ENCODE assay signal across 19 cellular contexts in the genomic region with DNA sequence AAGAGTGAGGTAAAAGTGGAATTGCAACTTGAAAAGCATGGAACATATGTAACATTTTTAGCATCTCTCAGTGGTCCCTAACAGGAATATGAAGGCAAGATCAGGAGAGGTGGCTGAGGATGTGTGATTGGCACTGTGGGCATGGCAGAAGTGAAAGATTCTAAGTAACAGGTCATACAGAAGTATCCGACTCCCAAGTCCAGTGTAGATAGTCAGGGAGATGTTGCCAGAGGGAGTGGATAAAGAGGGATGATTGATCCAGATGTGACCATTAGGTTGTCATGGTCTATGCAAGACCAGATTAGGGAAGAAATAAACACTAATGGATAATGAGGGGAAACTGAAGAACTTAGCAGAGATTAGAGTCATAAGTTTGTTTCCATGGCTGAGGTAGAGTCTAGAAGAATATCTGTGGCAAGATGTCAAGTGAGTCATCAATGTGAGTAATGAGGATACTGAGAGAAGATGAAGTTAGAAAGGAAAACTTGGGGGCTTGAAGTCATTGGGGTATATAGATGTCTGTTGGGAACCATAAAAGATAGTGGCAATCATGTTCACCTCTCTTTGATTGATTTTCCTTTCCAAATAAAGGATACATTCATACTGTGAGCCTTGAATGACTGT. TPM values are rescaled to one million over a fixed set of nuclear protein-coding genes. Genes with fewer than 3 reads are reported as not detected.
DNase-seq lines count a peak whose midpoint lies in the region; ATAC-seq and TF ChIP-seq lines count a peak whose summit lies in the region.
"Had no signal": no experiment of that assay in that cellular context is flagged by ENCODE, and none has a peak within 500 bp of the region (broad histone marks: within the 10 kb centered on the region; RNA-seq: fewer than 3 reads in every experiment).

No MANE protein-coding gene starts in this region.

- 0 out of 2 replicates have a peak overlapping the region, but pooled peaks have one; percentile 43 for H2BK20ac ChIP-seq in IMR-90 (ENCODE audit: low read depth, low read length)

- H3K23ac ChIP-seq in IMR-90 (ENCODE audit: low read depth, low read length) (no peak overlapping the region), mesenchymal stem cell (ENCODE audit: low read length in 2 of 2) (no peak overlapping the region)

- CTCF ChIA-PET in IMR-90 (lab: Yijun Ruan, JAX), result interaction anchor here (1.5 to 2.5 kb wide), 2 partner anchors 43 to 78 kb away, joined by 3 to 17 read pairs; no protein-coding TSS in a partner anchor

- WGBS in IMR-90 (ENCODE audit: extremely low coverage in 2 of 2, insufficient read length in 1 of 2), 2 experiments, result 80% methylated on average over 1 of the region's 1 CpG; no CpG with 5 or more reads in 1 of the 2 experiments
- 83% methylated on average over 1 of the region's 1 CpG for WGBS in mesenchymal stem cell

- H3K36me3 ChIP-seq in IMR-90 (ENCODE audit: control insufficient read depth, insufficient read depth, low read length) (peaks cover 2% of the 10 kb centered on the region; the same call in 1 of the 2 replicates), mesenchymal stem cell (ENCODE audit: control insufficient read depth in 1 of 2, insufficient read depth in 2 of 2, low read depth in 1 of 2, low read length in 2 of 2) (peaks cover 0 to 61% of the 10 kb centered on the region in 2 experiments)
- H3K36me3 ChIP-seq: colonic mucosa, SJSA1 had no signal

- H3K79me1 ChIP-seq in IMR-90 (ENCODE audit: low read depth in 1 of 2, low read length in 2 of 2), result no peaks in the 10 kb centered on the region
- H3K79me1 ChIP-seq in mesenchymal stem cell (replicated peaks; ENCODE audit: low read length, poor library complexity, severe bottlenecking), result no peaks in the 10 kb centered on the region

- no peak for TF ChIP-seq POLR2A in IMR-90 (IDR thresholded peaks at IDR 0.05; ENCODE audit: low read depth, low read length)

- TF ChIP-seq CTCF in IMR-90 (conservative IDR thresholded peaks at IDR 0.05; ENCODE audit: low read depth, low read length) (no peak), cardiac fibroblast (IDR thresholded peaks at IDR 0.05; ENCODE audit: low read depth, low read length) (no peak)

- dilution Hi-C loops in IMR-90 (cut with HindIII; ENCODE audit: low sequenced_read_pairs, unreplicated experiment), result no loop called here

- no peak overlapping the region for H3K56ac ChIP-seq in IMR-90 (ENCODE audit: extremely low read depth, insufficient read depth, low read length)

- H2BK15ac ChIP-seq in IMR-90 (ENCODE audit: low read depth, low read length) (no peak overlapping the region), mesenchymal stem cell (ENCODE audit: low read depth, poor library complexity, severe bottlenecking) (no peak overlapping the region)

- H3K4me2 ChIP-seq in IMR-90 (ENCODE audit: low read depth, low read length) (no peak overlapping the region), mesenchymal stem cell (ENCODE audit: low read length, poor library complexity, severe bottlenecking) (no peak overlapping the region)
- H3K4me2 ChIP-seq: hepatocyte had no signal

- DNase-seq in EL (peak; percentile 72), IMR-90 (peak; percentile 72), cardiac fibroblast (ENCODE audit: low read depth in 2 of 2) (peak; percentile 60 to 80), mesenchymal stem cell (peak; percentile 74), NCI-H524 treated with DMSO at 0.1 percent for 48 hours (lab: John Stamatoyannopoulos, UW) (no peak), NCI-H510A treated with DMSO at 0.1 percent for 48 hours (lab: John Stamatoyannopoulos, UW) (no peak), LoVo (ENCODE audit: low spot score) (no peak)
- DNase-seq: activated CD4-positive, CD25-positive, alpha-beta regulatory T cell treated with anti-CD3 and anti-CD28 coated beads, Interleukin-2, amount 50 U/mL, for 72 hours; activated effector memory CD4-positive, alpha-beta T cell treated with Interleukin-2 at 50 U/mL for 16 hours; Caco-2; colonic mucosa; mesendoderm; MM.1S; NCI-H526 treated with DMSO at 0.1 percent for 48 hours; posterior cingulate gyrus; substantia nigra had no signal

- H3K4ac ChIP-seq in IMR-90 (ENCODE audit: low read depth, low read length), result 0 out of 2 replicates have a peak overlapping the region, but pooled peaks have one; percentile 31
- no peak overlapping the region for H3K4ac ChIP-seq in mesenchymal stem cell (ENCODE audit: low read depth in 1 of 2, low read length in 2 of 2)

- peaks cover 6% of the 10 kb centered on the region for H3K9me1 ChIP-seq in IMR-90 (ENCODE audit: insufficient read depth, low read length)

- BruUV-seq in IMR-90 (replicated peaks; lab: Mats Ljungman, UMichigan), result no TSS peak

- H2BK5ac ChIP-seq in IMR-90 (ENCODE audit: low read depth, low read length, poor library complexity, severe bottlenecking), result no peak overlapping the region
- H2BK5ac ChIP-seq in mesenchymal stem cell (ENCODE audit: low read depth, low read length, poor library complexity, severe bottlenecking), result no peak overlapping the region

- no peak overlapping the region for H3K18ac ChIP-seq in IMR-90 (ENCODE audit: low read depth, low read length)
- no peak overlapping the region for H3K18ac ChIP-seq in mesenchymal stem cell (ENCODE audit: low read depth in 1 of 2, low read length in 2 of 2)

- in situ Hi-C loops in IMR-90 (cut with MboI; ENCODE audit: low sequenced_read_pairs), result loop anchor here (5.0 to 10.0 kb wide), 2 partner anchors 75 to 302 kb away; no protein-coding TSS in a partner anchor

- H3K27ac ChIP-seq in IMR-90 (ENCODE audit: insufficient read depth, low read length) (no peak overlapping the region), mesenchymal stem cell (ENCODE audit: low read length, poor library complexity, severe bottlenecking) (no peak overlapping the region)
- H3K27ac ChIP-seq: colonic mucosa, hepatocyte, SJSA1 had no signal

- no peak overlapping the region for H2AK5ac ChIP-seq in IMR-90 (ENCODE audit: low read depth, low read length)
- no peak overlapping the region for H2AK5ac ChIP-seq in mesenchymal stem cell (ENCODE audit: low read length, severe bottlenecking)

- H3K9ac ChIP-seq in IMR-90 (ENCODE audit: low read depth, low read length), result no peak overlapping the region
- H3K9ac ChIP-seq in mesenchymal stem cell (ENCODE audit: low read length), result peak overlapping the region; percentile 3

- H2BK120ac ChIP-seq in IMR-90 (ENCODE audit: low read depth, low read length) (no peak overlapping the region), mesenchymal stem cell (ENCODE audit: low read depth, low read length) (no peak overlapping the region)

- H3K14ac ChIP-seq in IMR-90 (replicated peaks; ENCODE audit: low read depth, low read length) (peak overlapping the region; percentile 34; the same call in 1 of the 2 replicates), mesenchymal stem cell (ENCODE audit: low read length in 2 of 2) (no peak overlapping the region)

- no peak overlapping the region for H4K91ac ChIP-seq in IMR-90 (ENCODE audit: insufficient read depth, low read depth, low read length)
- H4K91ac ChIP-seq in mesenchymal stem cell (ENCODE audit: low read length), result no peak overlapping the region

- peak; percentile 57 for ATAC-seq in IMR-90 (ENCODE audit: low read depth)
- ATAC-seq in GM18907 (IDR thresholded peaks at IDR 0.05; ENCODE audit: unreplicated experiment), result no peak

- H2BK12ac ChIP-seq in mesenchymal stem cell (ENCODE audit: low read length in 2 of 2), result no peak overlapping the region

- no peak overlapping the region for H3K4me3 ChIP-seq in IMR-90 (ENCODE audit: insufficient read depth, low read depth, low read length)
- no peak overlapping the region for H3K4me3 ChIP-seq in cardiac fibroblast (replicated peaks in 1 of 2; ENCODE audit: low read depth in 2 of 2, low read length in 2 of 2)
- no peak overlapping the region for H3K4me3 ChIP-seq in mesenchymal stem cell (ENCODE audit: insufficient read depth in 1 of 2, low read depth in 1 of 2, low read length in 2 of 2)
- H3K4me3 ChIP-seq: colonic mucosa, hepatocyte, SJSA1 had no signal

- no peak overlapping the region for H4K5ac ChIP-seq in IMR-90 (ENCODE audit: low read depth, low read length)

- TF ChIP-seq RAD21 in IMR-90 (IDR thresholded peaks at IDR 0.05; ENCODE audit: low read length), result no peak

- H2AFZ ChIP-seq in IMR-90 (replicated peaks; ENCODE audit: low read length, poor library complexity), result no peak overlapping the region
- H2AFZ ChIP-seq in mesenchymal stem cell (ENCODE audit: low read depth, low read length), result no peak overlapping the region
- H2AFZ ChIP-seq: hepatocyte had no signal

- no peaks in the 10 kb centered on the region for H3K27me3 ChIP-seq in IMR-90 (ENCODE audit: control insufficient read depth, insufficient read depth, low read length)
- no peaks in the 10 kb centered on the region for H3K27me3 ChIP-seq in mesenchymal stem cell (ENCODE audit: control insufficient read depth in 1 of 2, insufficient read depth in 1 of 2, low read length in 2 of 2)
- H3K27me3 ChIP-seq: colonic mucosa, hepatocyte, SJSA1 had no signal

- POLR2A ChIA-PET in IMR-90 (lab: Charles Lee; ENCODE audit: unreplicated experiment), result no interaction called here

- intact Hi-C loops in IMR-90 (cut with micrococcal nuclease), result loop anchor here (1.0 to 10.0 kb wide), 5 partner anchors 47 to 1598 kb away; no protein-coding TSS in a partner anchor

- H4K20me1 ChIP-seq in IMR-90 (ENCODE audit: insufficient read depth, low read length), result no peaks in the 10 kb centered on the region

- no peak overlapping the region for H4K8ac ChIP-seq in IMR-90 (ENCODE audit: low read depth in 2 of 2, low read length in 2 of 2)
- no peak overlapping the region for H4K8ac ChIP-seq in mesenchymal stem cell (ENCODE audit: low read length)

- H3K9me3 ChIP-seq in IMR-90 (ENCODE audit: control insufficient read depth, insufficient read depth, low read length) (no peaks in the 10 kb centered on the region), mesenchymal stem cell (ENCODE audit: control insufficient read depth, low read length) (no peaks in the 10 kb centered on the region)
- H3K9me3 ChIP-seq: Caco-2, colonic mucosa, SJSA1 had no signal

- no peak overlapping the region for H2AK9ac ChIP-seq in IMR-90 (replicated peaks; ENCODE audit: low read depth, low read length, poor library complexity)

- H3K4me1 ChIP-seq in IMR-90 (ENCODE audit: control insufficient read depth, insufficient read depth, low read length) (peaks cover 6% of the 10 kb centered on the region), mesenchymal stem cell (ENCODE audit: control insufficient read depth, insufficient read depth, low read depth, low read length) (no peaks in the 10 kb centered on the region)
- H3K4me1 ChIP-seq: Caco-2, colonic mucosa had no signal

RNA-seq across cellular contexts. Expression of gene CAPNS2, which starts 23.9 kb away (rescaled TPM):
- total RNA-seq in IMR-90 (2012; rRNA removed), result 0.56 and 0.72 TPM in 2 replicates
- 0.09 TPM in 1 of 2 replicates, not detected in the other for polyA plus RNA-seq in IMR-90 (2012; rRNA removed)
- polyA plus RNA-seq in IMR-90 (2012; cell fraction: cytosol; rRNA removed), result not detected in 2 replicates
- 0.23 and 0.39 TPM in 2 replicates for polyA plus RNA-seq in IMR-90 (2012; cell fraction: nucleus; rRNA removed; ENCODE audit: low replicate concordance)
- polyA plus RNA-seq in mesenchymal stem cell (2013, experiment 1 of 2), result 0.06 TPM
- 0.05 TPM for polyA plus RNA-seq in mesenchymal stem cell (2013, experiment 2 of 2)
- total RNA-seq: Caco-2, SJSA1 had no signal
- polyA plus RNA-seq: hepatocyte had no signal

RNA-seq across cellular contexts. Expression of gene LPCAT2, which starts 33.7 kb away (rescaled TPM):
- 8.6 and 15.6 TPM in 2 replicates for total RNA-seq in IMR-90 (2012; rRNA removed)
- 6.0 and 8.7 TPM in 2 replicates for polyA plus RNA-seq in IMR-90 (2012; rRNA removed)
- polyA plus RNA-seq in IMR-90 (2012; cell fraction: cytosol; rRNA removed), result 3.1 and 7.7 TPM in 2 replicates
- polyA plus RNA-seq in IMR-90 (2012; cell fraction: nucleus; rRNA removed; ENCODE audit: low replicate concordance), result 16.6 and 16.7 TPM in 2 replicates
- polyA plus RNA-seq in mesenchymal stem cell (2013, experiment 1 of 2), result 12.2 TPM
- polyA plus RNA-seq in mesenchymal stem cell (2013, experiment 2 of 2), result 13.0 TPM

Comparison
In these comparisons a context has a peak if more than half of its experiments do, and no peak if none do; other contexts are left out.
1. DNase-seq: peak in EL (single experiment), IMR-90 (single experiment), cardiac fibroblast (2 of 2) and mesenchymal stem cell (single experiment); none in NCI-H524 treated with DMSO at 0.1 percent for 48 hours (single experiment), NCI-H510A treated with DMSO at 0.1 percent for 48 hours (single experiment) and LoVo (single experiment).